In the genomic region with DNA sequence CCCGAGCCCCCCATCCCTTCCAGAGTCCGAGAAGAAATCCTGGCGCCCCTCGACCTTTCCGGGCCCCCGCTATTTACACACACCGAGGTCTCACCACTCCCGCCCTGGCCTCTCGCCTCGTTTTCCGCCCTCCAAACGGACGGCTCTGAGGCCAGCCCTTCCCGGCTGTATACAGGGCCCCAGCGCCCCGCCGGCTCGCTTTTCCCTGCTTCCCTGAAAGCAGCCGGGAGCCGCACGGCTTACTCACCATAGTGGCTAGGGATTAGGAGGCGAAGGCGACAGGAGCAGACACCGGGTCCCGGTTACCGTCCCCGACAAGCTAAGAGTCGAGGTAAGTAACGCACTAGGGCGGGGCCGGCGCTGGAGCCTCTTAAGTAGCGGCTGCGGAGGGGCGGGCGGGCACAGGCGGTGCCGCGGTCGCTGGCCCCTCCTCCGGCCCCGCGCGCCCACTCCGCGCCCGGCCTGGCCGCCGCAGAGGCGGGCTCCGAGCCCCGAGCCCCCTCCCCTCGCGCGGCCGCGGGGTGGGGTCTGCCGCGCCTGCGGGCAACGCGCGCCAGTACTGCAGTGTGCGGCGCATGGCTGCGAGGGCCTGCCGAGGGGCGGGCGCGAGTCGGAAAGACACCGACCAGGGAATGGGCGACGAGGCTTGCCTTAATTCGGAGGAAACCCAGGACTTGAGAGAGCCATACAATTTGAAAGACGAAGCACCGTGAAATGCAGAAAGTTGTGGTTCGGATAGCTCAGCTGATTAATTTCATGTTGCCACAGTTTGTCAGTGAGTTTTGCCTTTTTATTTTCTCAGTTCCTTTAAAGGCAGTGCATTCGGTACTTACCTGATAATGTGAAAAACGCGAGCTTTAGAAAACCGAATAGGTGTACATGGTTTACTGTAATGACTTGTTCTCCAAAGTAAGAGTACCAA, we compare ENCODE assay signal across 8 cellular contexts. TPM values are rescaled to one million over a fixed set of nuclear protein-coding genes. Genes with fewer than 3 reads are reported as not detected.
DNase-seq lines count a peak whose midpoint lies in the region; ATAC-seq and TF ChIP-seq lines count a peak whose summit lies in the region.

A gene (minus strand): TSS at position 345 of the 922 bp plus-strand sequence. CDS start 95 bp downstream, at position 250.

- H3K27ac ChIP-seq in angular gyrus (ENCODE audit: low read depth, low read length), result peak within 1 kb of the TSS; percentile 99
- peak within 1 kb of the TSS; percentile 97 for H3K27ac ChIP-seq in psoas muscle
- H3K27ac ChIP-seq in urinary bladder (ENCODE audit: low read depth), result peak within 1 kb of the TSS; percentile 100

- DNase-seq in NCI-H187 (lab: John Stamatoyannopoulos, UW), result peak; percentile 92 to 97
- peak; percentile 96 for DNase-seq in left ventricle myocardium superior
- peak; percentile 90 to 94 for DNase-seq in psoas muscle

- H3K4me3 ChIP-seq in psoas muscle (peak within 1 kb of the TSS; percentile 89), urinary bladder (ENCODE audit: low read depth, low read length) (peak within 1 kb of the TSS; percentile 86)

- no peaks in the 10 kb centered on the region for H3K9me3 ChIP-seq in psoas muscle

- intact Hi-C loops in T-helper 2 cell treated with Interferon-gamma antibody and Interleukin-4, amounts not matched to agents 100 ng/mL and 5 ng/mL, for 36 hours (cut with micrococcal nuclease), result loop anchor here (1.0 to 5.0 kb wide), 4 partner anchors 71 to 611 kb away; a partner anchor contains a TSS
- intact Hi-C loops in left ventricle myocardium superior (cut with micrococcal nuclease), result loop anchor here (10.0 kb wide), 1 partner anchor 103 kb away; no protein-coding TSS in a partner anchor
- intact Hi-C loops in psoas muscle (cut with DNase I), result loop anchor here in 1 of 2 donors (2.0 kb wide), 3 partner anchors 21 to 103 kb away; a partner anchor contains a TSS

- peaks cover 16% of the 10 kb centered on the region for H3K4me1 ChIP-seq in psoas muscle
- H3K4me1 ChIP-seq in urinary bladder (ENCODE audit: insufficient read depth), result no peaks in the 10 kb centered on the region

- no peak for TF ChIP-seq CTCF in psoas muscle (IDR thresholded peaks at IDR 0.05)

- WGBS in psoas muscle, 3 donors, result 1% methylated on average over 54 to 82 of the region's 82 CpGs
- under 1% methylated on average over 82 of the region's 82 CpGs for WGBS in urinary bladder

- H3K36me3 ChIP-seq in psoas muscle (ENCODE audit: insufficient read depth in 1 of 2, low read depth in 1 of 2) (peaks cover 6 to 28% of the 10 kb centered on the region in 2 donors), urinary bladder (ENCODE audit: insufficient read depth) (peaks cover 5% of the 10 kb centered on the region)

- H3K27me3 ChIP-seq in psoas muscle (ENCODE audit: insufficient read depth in 3 of 3, low read length in 2 of 3), result no peaks in the 10 kb centered on the region

- peak; percentile 76 for ATAC-seq in GM18502 (IDR thresholded peaks at IDR 0.05; ENCODE audit: poor library complexity, unreplicated experiment)
- ATAC-seq in HG02885 (IDR thresholded peaks at IDR 0.05; ENCODE audit: poor library complexity, unreplicated experiment), result peak; percentile 75
- ATAC-seq in left ventricle myocardium superior, result peak; percentile 94
- peak; percentile 87 to 89 (median 88) for ATAC-seq in psoas muscle

RNA-seq across cellular contexts. Expression of the gene that starts here (rescaled TPM):
- total RNA-seq in T-helper 2 cell treated with Interferon-gamma antibody and Interleukin-4, amounts not matched to agents 100 ng/mL and 5 ng/mL, for 36 hours, result 2,161 and 2,173 TPM in 2 replicates
- total RNA-seq in left ventricle myocardium superior (329 TPM), psoas muscle (100 to 1,000 TPM; 101 to 368 (median 242) TPM), urinary bladder (941 TPM)
- polyA plus RNA-seq in psoas muscle (1,000 to 10,000 TPM in 1 of 3 donors, 100 to 1,000 TPM in 2; 294 to 1,147 (median 389) TPM), urinary bladder (999 TPM)

Comparison
In these comparisons a context has a peak if more than half of its experiments do, and no peak if none do; other contexts are left out.
1. Peak in every context shown above with its lines: DNase-seq, ATAC-seq, H3K4me3 ChIP-seq and H3K27ac ChIP-seq.